In the genomic region with DNA sequence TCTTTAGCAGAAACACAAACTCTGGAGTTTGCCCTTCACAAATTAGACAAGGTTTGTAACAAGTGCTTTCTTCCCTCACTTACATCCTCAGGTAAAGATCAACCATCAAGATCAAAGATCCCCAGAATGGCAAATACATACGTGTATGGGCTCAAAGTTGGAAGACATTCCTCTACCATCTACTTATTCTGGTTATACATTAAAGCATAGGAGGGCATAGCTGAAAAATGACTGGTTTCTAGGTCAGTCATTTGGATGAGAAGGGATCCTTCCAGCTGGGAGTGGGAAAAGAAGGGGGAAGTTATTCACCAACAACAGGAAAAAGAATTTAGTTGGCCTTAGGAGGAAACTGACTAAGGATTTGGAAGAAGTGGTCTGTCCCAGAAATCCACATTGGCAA, we compare ENCODE assay signal across 11 cellular contexts. TPM values are rescaled to one million over a fixed set of nuclear protein-coding genes. Genes with fewer than 3 reads are reported as not detected.
DNase-seq lines count a peak whose midpoint lies in the region; ATAC-seq, FAIRE-seq and TF ChIP-seq lines count a peak whose summit lies in the region.
"Had no signal": no experiment of that assay in that cellular context is flagged by ENCODE, and none has a peak within 500 bp of the region (broad histone marks: within the 10 kb centered on the region; RNA-seq: fewer than 3 reads in every experiment).

No MANE protein-coding gene starts in this region.

- dilution Hi-C loops in endothelial cell of umbilical vein (cut with MboI; ENCODE audit: extremely low pct_ligation_motif_present, low sequenced_read_pairs) = loop anchor here (25.0 kb wide), 1 partner anchor 114 kb away; no protein-coding TSS in a partner anchor

- peak overlapping the region; percentile 71 for H3K4me3 ChIP-seq in WI38 (ENCODE audit: low read depth, low read length)
- H3K4me3 ChIP-seq in endothelial cell of umbilical vein (replicated peaks in 1 of 3; ENCODE audit: insufficient read depth in 1 of 3, low read depth in 1 of 3, low read length in 3 of 3) = peak overlapping the region; percentile 56 to 100 (median 99)
- H3K4me3 ChIP-seq in muscle layer of colon (ENCODE audit: low read depth in 1 of 2, low read length in 2 of 2) = peak overlapping the region; percentile 24 to 84
- peak overlapping the region; percentile 72 to 77 for H3K4me3 ChIP-seq in tibial artery

- peak overlapping the region; percentile 69 for H3K4me2 ChIP-seq in endothelial cell of umbilical vein (ENCODE audit: insufficient read depth, low read length)

- no peaks in the 10 kb centered on the region for H3K27me3 ChIP-seq in endothelial cell of umbilical vein (ENCODE audit: control insufficient read depth in 2 of 2, insufficient read depth in 2 of 2, low read length in 2 of 2)
- no peaks in the 10 kb centered on the region for H3K27me3 ChIP-seq in muscle layer of colon (ENCODE audit: control insufficient read depth in 1 of 2, insufficient read depth in 2 of 2, low read length in 2 of 2)
- no peaks in the 10 kb centered on the region for H3K27me3 ChIP-seq in tibial artery

- FAIRE-seq in endothelial cell of umbilical vein (lab: Jason Lieb, UNC) = no peak

- intact Hi-C loops in endothelial cell of umbilical vein (cut with micrococcal nuclease) (loop anchor here (10.0 kb wide), 1 partner anchor 348 kb away; the partner anchor contains the start of gene RICTOR), tibial artery (cut with DNase I; ENCODE audit: low total_unique reads) (no loop called here)

- H3K9me3 ChIP-seq in endothelial cell of umbilical vein (replicated peaks; ENCODE audit: control insufficient read depth, insufficient read depth, low read length) = no peaks in the 10 kb centered on the region
- H3K9me3 ChIP-seq in muscle layer of colon (ENCODE audit: low read length) = no peaks in the 10 kb centered on the region
- no peaks in the 10 kb centered on the region for H3K9me3 ChIP-seq in tibial artery

- H3K27ac ChIP-seq in endothelial cell of umbilical vein (ENCODE audit: insufficient read depth, low read depth, low read length) = peak overlapping the region; percentile 91
- H3K27ac ChIP-seq in muscle layer of colon (ENCODE audit: low read depth, low read length) = no peak overlapping the region
- peak overlapping the region; percentile 88 for H3K27ac ChIP-seq in tibial artery

- CTCF ChIA-PET in endothelial cell of umbilical vein (lab: Charles Lee) = interaction anchor here (1.1 to 8.4 kb wide), 11 partner anchors 10 to 125 kb away, joined by 3 to 210 read pairs (median 20); no protein-coding TSS in a partner anchor

- no TSS peak for BruUV-seq in endothelial cell of umbilical vein (replicated peaks; lab: Mats Ljungman, UMichigan)

- TF ChIP-seq CTCF in WI38 (IDR thresholded peaks at IDR 0.05; ENCODE audit: low read depth, low read length) (no peak), endothelial cell of umbilical vein (IDR thresholded peaks at IDR 0.05; ENCODE audit: extremely low read depth in 1 of 2, insufficient read depth in 1 of 2, low read depth in 1 of 2, low read length in 2 of 2) (no peak), tibial artery (IDR thresholded peaks at IDR 0.05) (no peak)

- no peak for TF ChIP-seq POLR2A in endothelial cell of umbilical vein (IDR thresholded peaks at IDR 0.05; ENCODE audit: low read depth, low read length)

- H3K79me2 ChIP-seq in endothelial cell of umbilical vein (ENCODE audit: control insufficient read depth, insufficient read depth, low read length) = peaks cover 68% of the 10 kb centered on the region

- H2AFZ ChIP-seq in endothelial cell of umbilical vein (ENCODE audit: low read depth, low read length) = no peak overlapping the region

- H3K36me3 ChIP-seq in endothelial cell of umbilical vein (ENCODE audit: control insufficient read depth in 2 of 2, extremely low read depth in 1 of 2, insufficient read depth in 2 of 2, low read length in 2 of 2) = peaks cover 3 to 5% of the 10 kb centered on the region in 2 experiments
- peaks cover 4% of the 10 kb centered on the region for H3K36me3 ChIP-seq in muscle layer of colon (ENCODE audit: insufficient read depth, low read length)
- no peaks in the 10 kb centered on the region for H3K36me3 ChIP-seq in tibial artery

- H3K9me1 ChIP-seq in endothelial cell of umbilical vein (replicated peaks; ENCODE audit: control insufficient read depth, extremely low read depth, insufficient read depth, low read length) = no peaks in the 10 kb centered on the region

- H3K4me1 ChIP-seq in endothelial cell of umbilical vein (ENCODE audit: control insufficient read depth, extremely low read depth, insufficient read depth, low read length) (peaks cover 60% of the 10 kb centered on the region), muscle layer of colon (ENCODE audit: insufficient read depth, low read length) (peaks cover 38% of the 10 kb centered on the region), tibial artery (peaks cover 0 to 75% (median 46%) of the 10 kb centered on the region in 4 donors)

- POLR2A ChIA-PET in endothelial cell of umbilical vein (lab: Charles Lee) = interaction anchor here (1.2 to 3.8 kb wide), 5 partner anchors 11 to 125 kb away, joined by 3 to 50 read pairs (median 35); no protein-coding TSS in a partner anchor

- peak; percentile 52 for DNase-seq in endothelial cell of umbilical vein (ENCODE audit: low read depth, low spot score)
- DNase-seq in tibial artery = no peak
- no peak for DNase-seq in activated CD8-positive, alpha-beta memory T cell treated with anti-CD3 and anti-CD28 coated beads for 24 hours
- DNase-seq in DMS53 treated with DMSO at 0.1 percent for 48 hours (lab: John Stamatoyannopoulos, UW; ENCODE audit: unreplicated experiment) = no peak
- DNase-seq: activated T-cell treated with anti-CD3 and anti-CD28 coated beads, Interleukin-2, amount 50 U/mL, for 1 hour; DMS79; NCI-H1930 had no signal

- peaks cover 6% of the 10 kb centered on the region for H4K20me1 ChIP-seq in endothelial cell of umbilical vein (replicated peaks; ENCODE audit: control insufficient read depth, extremely low read depth, insufficient read depth, low read length)

- no peak for ATAC-seq in GM21447 (IDR thresholded peaks at IDR 0.05; ENCODE audit: unreplicated experiment)
- no peak for ATAC-seq in HG03439 (IDR thresholded peaks at IDR 0.05; ENCODE audit: unreplicated experiment)

- H3K9ac ChIP-seq in endothelial cell of umbilical vein (replicated peaks; ENCODE audit: extremely low read depth, insufficient read depth, low read length) = peak overlapping the region; percentile 100
- peak overlapping the region; percentile 32 for H3K9ac ChIP-seq in muscle layer of colon (ENCODE audit: low read length)

TF ChIP-seq in endothelial cell of umbilical vein, 7 proteins besides CTCF, POLR2A, EP300 and RAD21:
- no peak for TF ChIP-seq MYC (IDR thresholded peaks at IDR 0.05; ENCODE audit: low read depth, low read length)
- TF ChIP-seq FOS (IDR thresholded peaks at IDR 0.05; ENCODE audit: borderline replicate concordance, insufficient read depth, low read length) = peak; percentile 26
- TF ChIP-seq EZH2 (IDR thresholded peaks at IDR 0.05; ENCODE audit: borderline replicate concordance, low read depth, low read length, severe bottlenecking) = no peak

RNA-seq across cellular contexts. Expression of gene DAB2, which starts 1.9 kb away (rescaled TPM):
- total RNA-seq in endothelial cell of umbilical vein = 245 and 283 TPM in 2 replicates
- 168 TPM in 2 replicates for polyA plus RNA-seq in endothelial cell of umbilical vein
- polyA plus RNA-seq in endothelial cell of umbilical vein (2011; cell fraction: cytosol; rRNA removed) = 142 and 143 TPM in 2 replicates
- 403 and 406 TPM in 2 replicates for polyA plus RNA-seq in endothelial cell of umbilical vein (2011; cell fraction: nucleus; rRNA removed)
- 155 and 160 TPM in 2 replicates for polyA plus RNA-seq in endothelial cell of umbilical vein (2012)
- 381 and 392 TPM in 2 replicates for polyA minus RNA-seq in endothelial cell of umbilical vein
- 71.7 TPM for polyA minus RNA-seq in endothelial cell of umbilical vein (2011; cell fraction: cytosol; rRNA and poly(A)+ RNA removed)
- 989 and 991 TPM in 2 replicates for polyA minus RNA-seq in endothelial cell of umbilical vein (2011; cell fraction: nucleus; rRNA and poly(A)+ RNA removed)

RNA-seq across cellular contexts. Expression of gene C9, which starts 58.6 kb away (rescaled TPM):
- total RNA-seq in endothelial cell of umbilical vein = 0.44 TPM in 1 of 2 replicates, not detected in the other
- 0.03 and 0.33 TPM in 2 replicates for polyA plus RNA-seq in endothelial cell of umbilical vein
- not detected in 2 replicates for polyA plus RNA-seq in endothelial cell of umbilical vein (2011; cell fraction: cytosol; rRNA removed)
- polyA plus RNA-seq in endothelial cell of umbilical vein (2011; cell fraction: nucleus; rRNA removed) = 1.2 and 1.6 TPM in 2 replicates
- not detected in 2 replicates for polyA plus RNA-seq in endothelial cell of umbilical vein (2012)
- 0.13 TPM in 1 of 2 replicates, not detected in the other for polyA minus RNA-seq in endothelial cell of umbilical vein
- not detected for polyA minus RNA-seq in endothelial cell of umbilical vein (2011; cell fraction: cytosol; rRNA and poly(A)+ RNA removed)
- polyA minus RNA-seq in endothelial cell of umbilical vein (2011; cell fraction: nucleus; rRNA and poly(A)+ RNA removed) = 0.53 and 0.67 TPM in 2 replicates
